In genomic region chr3:135966875-135967274, GRCh38 we compare ENCODE assay signal across 8 cellular contexts. TPM values are rescaled to one million over a fixed set of nuclear protein-coding genes. Genes with fewer than 3 reads are reported as not detected.
DNase-seq lines count a peak whose midpoint lies in the region; ATAC-seq and TF ChIP-seq lines count a peak whose summit lies in the region.

No MANE protein-coding gene starts in this region.

- no peaks in the 10 kb centered on the region for H3K9me3 ChIP-seq in testis

- ATAC-seq in HG03521 (IDR thresholded peaks at IDR 0.05; ENCODE audit: unreplicated experiment) = no peak

- peak overlapping the region; percentile 76 for H3K4me3 Mint-ChIP-seq in activated CD4-positive, alpha-beta T cell treated with anti-CD3 and anti-CD28 coated beads, Interleukin-2, amount 10 ng/mL, durations not matched to agents 24 days and 14 days

- peaks cover 38% of the 10 kb centered on the region for H3K4me1 ChIP-seq in testis

- peaks cover 9% of the 10 kb centered on the region for H3K9me3 Mint-ChIP-seq in activated CD4-positive, alpha-beta T cell treated with anti-CD3 and anti-CD28 coated beads, Interleukin-2, amount 10 ng/mL, durations not matched to agents 24 days and 14 days

- DNase-seq in activated CD4-positive, alpha-beta T cell treated with anti-CD3 and anti-CD28 coated beads, Interleukin-2, amount 10 ng/mL, durations not matched to agents 24 days and 14 days = no peak
- DNase-seq in activated CD4-positive, alpha-beta T cell treated with anti-CD3 and anti-CD28 coated beads for 4 hours = no peak
- DNase-seq in astrocyte of the cerebellum (ENCODE audit: low read depth) (no peak), left kidney (ENCODE audit: low read depth, low spot score) (peak; percentile 46), testis (no peak), MV-4-11 (lab: John Stamatoyannopoulos, UW) (no peak)
- DNase-seq in activated effector memory CD4-positive, alpha-beta T cell treated with anti-CD3 and anti-CD28 coated beads, Interleukin-2, amount 50 U/mL, for 16 hours = no peak

- intact Hi-C loops in activated CD4-positive, alpha-beta T cell treated with anti-CD3 and anti-CD28 coated beads, Interleukin-2, amount 10 ng/mL, durations not matched to agents 24 days and 14 days (cut with micrococcal nuclease) = loop anchor here (2.0 kb wide), 1 partner anchor 284 kb away; the partner anchor contains the start of gene PCCB
- intact Hi-C loops in testis (cut with DNase I; ENCODE audit: low total_unique reads) = no loop called here

- no peak for TF ChIP-seq POLR2A in testis (IDR thresholded peaks at IDR 0.05)

- 18 to 33% methylated on average over 4 of the region's 4 CpGs for WGBS in testis, 2 donors

- no peaks in the 10 kb centered on the region for H3K36me3 Mint-ChIP-seq in activated CD4-positive, alpha-beta T cell treated with anti-CD3 and anti-CD28 coated beads, Interleukin-2, amount 10 ng/mL, durations not matched to agents 24 days and 14 days (ENCODE audit: low read depth)

- H3K4me3 ChIP-seq in astrocyte of the cerebellum (ENCODE audit: low read depth, low read length) (peak overlapping the region; percentile 81), testis (peak overlapping the region; percentile 84 to 86)

- no peak for TF ChIP-seq CTCF in astrocyte of the cerebellum (IDR thresholded peaks at IDR 0.05; ENCODE audit: low read depth, low read length, missing control alignments)
- TF ChIP-seq CTCF in testis (IDR thresholded peaks at IDR 0.05) = no peak

- no peaks in the 10 kb centered on the region for H3K27me3 ChIP-seq in testis

- H3K27ac Mint-ChIP-seq in activated CD4-positive, alpha-beta T cell treated with anti-CD3 and anti-CD28 coated beads, Interleukin-2, amount 10 ng/mL, durations not matched to agents 24 days and 14 days = no peak overlapping the region

- in situ Hi-C loops in astrocyte of the cerebellum (cut with HindIII; ENCODE audit: low sequenced_read_pairs) = no loop called here

- peaks cover 10% of the 10 kb centered on the region for H3K4me1 Mint-ChIP-seq in activated CD4-positive, alpha-beta T cell treated with anti-CD3 and anti-CD28 coated beads, Interleukin-2, amount 10 ng/mL, durations not matched to agents 24 days and 14 days

- no peaks in the 10 kb centered on the region for H3K36me3 ChIP-seq in testis (ENCODE audit: low read depth, missing control alignments)

- H3K27me3 Mint-ChIP-seq in activated CD4-positive, alpha-beta T cell treated with anti-CD3 and anti-CD28 coated beads, Interleukin-2, amount 10 ng/mL, durations not matched to agents 24 days and 14 days = peaks cover 38% of the 10 kb centered on the region

- peak overlapping the region in 1 of 2 donors; percentile 97 for H3K27ac ChIP-seq in testis

RNA-seq across cellular contexts. Expression of gene PPP2R3A, which starts 1.3 kb away (rescaled TPM):
- total RNA-seq in activated CD4-positive, alpha-beta T cell treated with anti-CD3 and anti-CD28 coated beads, Interleukin-2, amount 10 ng/mL, durations not matched to agents 24 days and 14 days = 0.28 and 0.49 TPM in 2 replicates
- 10 to 100 TPM; 35.4 to 41.7 TPM for total RNA-seq in testis
- 12.2 TPM for polyA plus RNA-seq in testis (ENCODE audit: insufficient read depth, low read depth, low replicate concordance)

Comparison
In these comparisons a context has a peak if more than half of its experiments do, and no peak if none do; other contexts are left out.
1. RNA of gene PPP2R3A, which starts 1.3 kb away (total RNA-seq): 35.4 to 41.7 TPM in testis; 0.28 to 0.49 TPM in activated CD4-positive, alpha-beta T cell treated with anti-CD3 and anti-CD28 coated beads, Interleukin-2, amount 10 ng/mL, durations not matched to agents 24 days and 14 days; every median in the first group is over 10 times any median in the second.